9 cellular contexts compared by ENCODE assay signal in genomic region chr10:100303724-100304319, GRCh38. TPM values are rescaled to one million over a fixed set of nuclear protein-coding genes. Genes with fewer than 3 reads are reported as not detected.
DNase-seq lines count a peak whose midpoint lies in the region; ATAC-seq and TF ChIP-seq lines count a peak whose summit lies in the region.
"Had no signal": no experiment of that assay in that cellular context is flagged by ENCODE, and none has a peak within 500 bp of the region (broad histone marks: within the 10 kb centered on the region; RNA-seq: fewer than 3 reads in every experiment).

No MANE protein-coding gene starts in this region.

- TF ChIP-seq EP300 in gastroesophageal sphincter (IDR thresholded peaks at IDR 0.05): no peak

- DNase-seq in CD8-positive, alpha-beta T cell: no peak
- no peak for DNase-seq in HL-60 (ENCODE audit: low read depth in 1 of 2, low spot score in 1 of 2)
- peak; percentile 29 for DNase-seq in SK-N-DZ (ENCODE audit: low spot score)
- no peak for DNase-seq in tibial artery
- no peak for DNase-seq in cortex of kidney (lab: John Stamatoyannopoulos, UW)
- no peak for DNase-seq in OCI-M2 (lab: John Stamatoyannopoulos, UW; ENCODE audit: unreplicated experiment)
- no peak for DNase-seq in activated CD8-positive, alpha-beta memory T cell treated with anti-CD3 and anti-CD28 coated beads for 24 hours

- 18 to 25% methylated on average over 7 of the region's 7 CpGs for WGBS in gastroesophageal sphincter (ENCODE audit: low coverage in 1 of 2), 2 donors

- ATAC-seq in CD8-positive, alpha-beta T cell: no peak
- no peak for ATAC-seq in gastroesophageal sphincter

- H3K27me3 ChIP-seq in CD8-positive, alpha-beta T cell (ENCODE audit: insufficient read depth, low read length): no peaks in the 10 kb centered on the region
- peaks cover 3% of the 10 kb centered on the region for H3K27me3 ChIP-seq in HL-60 (ENCODE audit: insufficient read depth, poor library complexity, severe bottlenecking)
- peaks cover 72% of the 10 kb centered on the region for H3K27me3 ChIP-seq in gastroesophageal sphincter
- peaks cover 0 to 39% of the 10 kb centered on the region in 2 donors for H3K27me3 ChIP-seq in tibial artery

- no peaks in the 10 kb centered on the region for H3K4me1 ChIP-seq in CD8-positive, alpha-beta T cell (ENCODE audit: insufficient read depth, low read length)
- H3K4me1 ChIP-seq in gastroesophageal sphincter (no peaks in the 10 kb centered on the region), tibial artery (no peaks in the 10 kb centered on the region)

- no peak overlapping the region for H3K27ac ChIP-seq in CD8-positive, alpha-beta T cell (ENCODE audit: low read depth, low read length)
- no peak overlapping the region for H3K27ac ChIP-seq in HL-60 (replicated peaks)
- H3K27ac ChIP-seq in gastroesophageal sphincter: no peak overlapping the region
- H3K27ac ChIP-seq in tibial artery: no peak overlapping the region

- H3K4me3 ChIP-seq in CD8-positive, alpha-beta T cell (ENCODE audit: low read depth, low read length): no peak overlapping the region
- H3K4me3 ChIP-seq in HL-60 (replicated peaks; ENCODE audit: insufficient read depth, low read length): no peak overlapping the region
- H3K4me3 ChIP-seq in gastroesophageal sphincter: no peak overlapping the region
- H3K4me3 ChIP-seq in tibial artery: no peak overlapping the region

- TF ChIP-seq CTCF in CD8-positive, alpha-beta T cell (IDR thresholded peaks at IDR 0.05): peak; percentile 38
- TF ChIP-seq CTCF in HL-60 (IDR thresholded peaks at IDR 0.05; ENCODE audit: insufficient read depth, low read length) (peak; percentile 66), gastroesophageal sphincter (IDR thresholded peaks at IDR 0.05) (peak; percentile 21 to 47 (median 44)), tibial artery (IDR thresholded peaks at IDR 0.05) (peak; percentile 36 to 40)

- CTCF ChIA-PET in CD8-positive, alpha-beta T cell (lab: Charles Lee): interaction anchor here (0.7 to 1.3 kb wide), 4 partner anchors 34 to 207 kb away, joined by 3 read pairs; no protein-coding TSS in a partner anchor

- peaks cover 48% of the 10 kb centered on the region for H3K27me3 Mint-ChIP-seq in CD8-positive, alpha-beta T cell (ENCODE audit: low read depth)

- H3K36me3 Mint-ChIP-seq in CD8-positive, alpha-beta T cell: no peaks in the 10 kb centered on the region

- POLR2A ChIA-PET in CD8-positive, alpha-beta T cell (lab: Charles Lee): interaction anchor here (0.6 kb wide), 1 partner anchor 25 kb away, joined by 3 read pairs; no protein-coding TSS in a partner anchor

- H3K36me3 ChIP-seq in CD8-positive, alpha-beta T cell (ENCODE audit: insufficient read depth, low read length): no peaks in the 10 kb centered on the region
- no peaks in the 10 kb centered on the region for H3K36me3 ChIP-seq in gastroesophageal sphincter
- H3K36me3 ChIP-seq in tibial artery: no peaks in the 10 kb centered on the region

- no peak for TF ChIP-seq POLR2A in gastroesophageal sphincter (IDR thresholded peaks at IDR 0.05)

- no peaks in the 10 kb centered on the region for H3K4me1 Mint-ChIP-seq in CD8-positive, alpha-beta T cell (ENCODE audit: low read depth)

- H3K9me3 Mint-ChIP-seq in CD8-positive, alpha-beta T cell: no peaks in the 10 kb centered on the region

- intact Hi-C loops in CD8-positive, alpha-beta T cell (cut with DNase I, micrococcal nuclease): no loop called here
- intact Hi-C loops in tibial artery (cut with DNase I; ENCODE audit: low total_unique reads): no loop called here

- no peaks in the 10 kb centered on the region for H3K9me3 ChIP-seq in CD8-positive, alpha-beta T cell (ENCODE audit: low read length)
- H3K9me3 ChIP-seq in gastroesophageal sphincter (peaks cover 0 to 7% (median 0%) of the 10 kb centered on the region in 3 donors), tibial artery (no peaks in the 10 kb centered on the region)

- H3K27ac Mint-ChIP-seq in CD8-positive, alpha-beta T cell: no peak overlapping the region

- H3K4me3 Mint-ChIP-seq in CD8-positive, alpha-beta T cell: no peak overlapping the region

RNA-seq across cellular contexts. Expression of gene BLOC1S2, which starts 17.3 kb away (rescaled TPM):
- total RNA-seq in CD8-positive, alpha-beta T cell: 10 to 100 TPM; 58.4 to 59.7 TPM
- polyA plus RNA-seq in SK-N-DZ (2014; cell fraction: cytosol; rRNA removed): 75.8 and 80.8 TPM in 2 replicates
- polyA plus RNA-seq in SK-N-DZ (2014; cell fraction: nucleus; rRNA removed): 33.8 and 47.1 TPM in 2 replicates
- total RNA-seq in gastroesophageal sphincter: 10 to 100 TPM; 13.8 to 29.6 (median 19.3) TPM

RNA-seq across cellular contexts. Expression of gene PKD2L1, which starts 26.2 kb away (rescaled TPM):
- total RNA-seq in CD8-positive, alpha-beta T cell: under 1 TPM in 1 of 2 experiments, not detected in 1; 0.14 TPM
- polyA plus RNA-seq in SK-N-DZ (2014; cell fraction: cytosol; rRNA removed): not detected in 2 replicates
- 0.13 and 0.66 TPM in 2 replicates for polyA plus RNA-seq in SK-N-DZ (2014; cell fraction: nucleus; rRNA removed)
- not detected for total RNA-seq in gastroesophageal sphincter
- polyA plus RNA-seq: esophagus had no signal

RNA-seq across cellular contexts. Expression of gene CWF19L1, which starts 36.4 kb away (rescaled TPM):
- total RNA-seq in CD8-positive, alpha-beta T cell: 10 to 100 TPM; 70.9 to 83.7 TPM
- polyA plus RNA-seq in SK-N-DZ (2014; cell fraction: cytosol; rRNA removed): 39.0 and 47.7 TPM in 2 replicates
- 30.4 and 32.1 TPM in 2 replicates for polyA plus RNA-seq in SK-N-DZ (2014; cell fraction: nucleus; rRNA removed)
- 10 to 100 TPM in 3 of 4 donors, 1 to 10 TPM in 1; 9.3 to 20.7 (median 15.8) TPM for total RNA-seq in gastroesophageal sphincter

RNA-seq across cellular contexts. Expression of gene SCD, which starts 43.2 kb away (rescaled TPM):
- 1 to 10 TPM; 5.4 TPM for total RNA-seq in CD8-positive, alpha-beta T cell
- 280 and 284 TPM in 2 replicates for polyA plus RNA-seq in SK-N-DZ (2014; cell fraction: cytosol; rRNA removed)
- 87.8 and 102 TPM in 2 replicates for polyA plus RNA-seq in SK-N-DZ (2014; cell fraction: nucleus; rRNA removed)
- 10 to 100 TPM in 3 of 4 donors, 1 to 10 TPM in 1; 9.1 to 25.2 (median 14.0) TPM for total RNA-seq in gastroesophageal sphincter
